ENCODE assay signal across 1 cellular context in the genomic region with DNA sequence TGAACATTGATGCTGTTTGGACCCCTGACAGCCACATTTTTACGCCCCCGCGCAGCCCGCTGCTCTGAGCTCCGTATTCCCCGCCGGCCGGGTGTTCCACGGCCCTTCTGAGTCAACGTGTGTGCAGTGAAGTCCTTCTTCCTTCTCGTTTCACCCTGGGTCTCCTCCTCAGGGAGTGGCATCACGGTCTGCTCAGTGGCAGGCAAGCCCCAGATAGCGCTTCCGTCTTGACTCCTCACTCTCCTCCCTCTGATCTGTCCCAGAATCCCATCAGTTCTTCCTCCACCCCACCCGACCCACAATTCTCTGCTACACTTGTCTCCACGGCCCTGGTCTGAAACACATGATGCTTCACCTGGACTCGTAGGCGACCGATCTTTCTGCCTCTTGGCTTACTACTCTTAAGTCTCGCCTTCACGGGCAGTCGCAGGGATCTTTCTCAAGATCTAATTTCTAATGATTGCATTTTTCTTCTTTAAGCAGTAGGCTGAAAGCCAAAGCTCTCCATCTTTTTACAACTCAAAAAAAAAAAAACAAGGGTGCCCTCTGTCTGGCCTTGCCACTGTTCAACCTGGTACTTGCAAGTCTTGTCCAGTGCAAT.
TF ChIP-seq lines count a peak whose summit lies in the region.

No MANE protein-coding gene starts in this region.

TF ChIP-seq in K562, 482 proteins besides CTCF, POLR2A, EP300 and RAD21 (continued from another document):
- TF ChIP-seq, protein P1, sequence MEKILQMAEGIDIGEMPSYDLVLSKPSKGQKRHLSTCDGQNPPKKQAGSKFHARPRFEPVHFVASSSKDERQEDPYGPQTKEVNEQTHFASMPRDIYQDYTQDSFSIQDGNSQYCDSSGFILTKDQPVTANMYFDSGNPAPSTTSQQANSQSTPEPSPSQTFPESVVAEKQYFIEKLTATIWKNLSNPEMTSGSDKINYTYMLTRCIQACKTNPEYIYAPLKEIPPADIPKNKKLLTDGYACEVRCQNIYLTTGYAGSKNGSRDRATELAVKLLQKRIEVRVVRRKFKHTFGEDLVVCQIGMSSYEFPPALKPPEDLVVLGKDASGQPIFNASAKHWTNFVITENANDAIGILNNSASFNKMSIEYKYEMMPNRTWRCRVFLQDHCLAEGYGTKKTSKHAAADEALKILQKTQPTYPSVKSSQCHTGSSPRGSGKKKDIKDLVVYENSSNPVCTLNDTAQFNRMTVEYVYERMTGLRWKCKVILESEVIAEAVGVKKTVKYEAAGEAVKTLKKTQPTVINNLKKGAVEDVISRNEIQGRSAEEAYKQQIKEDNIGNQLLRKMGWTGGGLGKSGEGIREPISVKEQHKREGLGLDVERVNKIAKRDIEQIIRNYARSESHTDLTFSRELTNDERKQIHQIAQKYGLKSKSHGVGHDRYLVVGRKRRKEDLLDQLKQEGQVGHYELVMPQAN (IDR thresholded peaks at IDR 0.05; ENCODE audit: borderline replicate concordance): 0 out of 2 replicates have a peak, but pooled peaks have one; percentile 16
- TF ChIP-seq EGR1 (conservative IDR thresholded peaks at IDR 0.05) (peak; percentile 75), FOXP1 (CRISPR knock-in tag; IDR thresholded peaks at IDR 0.05) (0 out of 2 replicates have a peak, but pooled peaks have one; percentile 24), SAP30 (IDR thresholded peaks at IDR 0.05; ENCODE audit: borderline replicate concordance, insufficient read depth, low read depth, low read length, poor library complexity, severe bottlenecking) (peak; percentile 32), SMAD4 (CRISPR knock-in tag; conservative IDR thresholded peaks at IDR 0.05) (0 out of 2 replicates have a peak, but pooled peaks have one; percentile 47), L3MBTL2 (IDR thresholded peaks at IDR 0.05) (peak; percentile 34; the same call in 1 of the 2 replicates), FOXA1 (IDR thresholded peaks at IDR 0.05; ENCODE audit: borderline replicate concordance) (no peak), ZNF24 (IDR thresholded peaks at IDR 0.05) (peak; percentile 29; the same call in 1 of the 2 replicates), STAT5A (IDR thresholded peaks at IDR 0.05; ENCODE audit: borderline replicate concordance, low read length) (no peak), PHF8 (IDR thresholded peaks at IDR 0.05; ENCODE audit: borderline replicate concordance, low read length) (peak; percentile 27; the same call in 1 of the 2 replicates)
- TF ChIP-seq, protein P2, sequence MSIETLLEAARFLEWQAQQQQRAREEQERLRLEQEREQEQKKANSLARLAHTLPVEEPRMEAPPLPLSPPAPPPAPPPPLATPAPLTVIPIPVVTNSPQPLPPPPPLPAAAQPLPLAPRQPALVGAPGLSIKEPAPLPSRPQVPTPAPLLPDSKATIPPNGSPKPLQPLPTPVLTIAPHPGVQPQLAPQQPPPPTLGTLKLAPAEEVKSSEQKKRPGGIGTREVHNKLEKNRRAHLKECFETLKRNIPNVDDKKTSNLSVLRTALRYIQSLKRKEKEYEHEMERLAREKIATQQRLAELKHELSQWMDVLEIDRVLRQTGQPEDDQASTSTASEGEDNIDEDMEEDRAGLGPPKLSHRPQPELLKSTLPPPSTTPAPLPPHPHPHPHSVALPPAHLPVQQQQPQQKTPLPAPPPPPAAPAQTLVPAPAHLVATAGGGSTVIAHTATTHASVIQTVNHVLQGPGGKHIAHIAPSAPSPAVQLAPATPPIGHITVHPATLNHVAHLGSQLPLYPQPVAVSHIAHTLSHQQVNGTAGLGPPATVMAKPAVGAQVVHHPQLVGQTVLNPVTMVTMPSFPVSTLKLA (conservative IDR thresholded peaks at IDR 0.05): peak in 1 of 2 experiments; percentile 19; a peak in 2 of 4 replicates
- TF ChIP-seq, protein P3, sequence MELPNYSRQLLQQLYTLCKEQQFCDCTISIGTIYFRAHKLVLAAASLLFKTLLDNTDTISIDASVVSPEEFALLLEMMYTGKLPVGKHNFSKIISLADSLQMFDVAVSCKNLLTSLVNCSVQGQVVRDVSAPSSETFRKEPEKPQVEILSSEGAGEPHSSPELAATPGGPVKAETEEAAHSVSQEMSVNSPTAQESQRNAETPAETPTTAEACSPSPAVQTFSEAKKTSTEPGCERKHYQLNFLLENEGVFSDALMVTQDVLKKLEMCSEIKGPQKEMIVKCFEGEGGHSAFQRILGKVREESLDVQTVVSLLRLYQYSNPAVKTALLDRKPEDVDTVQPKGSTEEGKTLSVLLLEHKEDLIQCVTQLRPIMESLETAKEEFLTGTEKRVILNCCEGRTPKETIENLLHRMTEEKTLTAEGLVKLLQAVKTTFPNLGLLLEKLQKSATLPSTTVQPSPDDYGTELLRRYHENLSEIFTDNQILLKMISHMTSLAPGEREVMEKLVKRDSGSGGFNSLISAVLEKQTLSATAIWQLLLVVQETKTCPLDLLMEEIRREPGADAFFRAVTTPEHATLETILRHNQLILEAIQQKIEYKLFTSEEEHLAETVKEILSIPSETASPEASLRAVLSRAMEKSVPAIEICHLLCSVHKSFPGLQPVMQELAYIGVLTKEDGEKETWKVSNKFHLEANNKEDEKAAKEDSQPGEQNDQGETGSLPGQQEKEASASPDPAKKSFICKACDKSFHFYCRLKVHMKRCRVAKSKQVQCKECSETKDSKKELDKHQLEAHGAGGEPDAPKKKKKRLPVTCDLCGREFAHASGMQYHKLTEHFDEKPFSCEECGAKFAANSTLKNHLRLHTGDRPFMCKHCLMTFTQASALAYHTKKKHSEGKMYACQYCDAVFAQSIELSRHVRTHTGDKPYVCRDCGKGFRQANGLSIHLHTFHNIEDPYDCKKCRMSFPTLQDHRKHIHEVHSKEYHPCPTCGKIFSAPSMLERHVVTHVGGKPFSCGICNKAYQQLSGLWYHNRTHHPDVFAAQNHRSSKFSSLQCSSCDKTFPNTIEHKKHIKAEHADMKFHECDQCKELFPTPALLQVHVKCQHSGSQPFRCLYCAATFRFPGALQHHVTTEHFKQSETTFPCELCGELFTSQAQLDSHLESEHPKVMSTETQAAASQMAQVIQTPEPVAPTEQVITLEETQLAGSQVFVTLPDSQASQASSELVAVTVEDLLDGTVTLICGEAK (IDR thresholded peaks at IDR 0.05): 0 out of 2 replicates have a peak, but pooled peaks have one; percentile 20
- TF ChIP-seq, protein P3 (CRISPR knock-in tag; IDR thresholded peaks at IDR 0.05): no peak
- TF ChIP-seq, protein P4, sequence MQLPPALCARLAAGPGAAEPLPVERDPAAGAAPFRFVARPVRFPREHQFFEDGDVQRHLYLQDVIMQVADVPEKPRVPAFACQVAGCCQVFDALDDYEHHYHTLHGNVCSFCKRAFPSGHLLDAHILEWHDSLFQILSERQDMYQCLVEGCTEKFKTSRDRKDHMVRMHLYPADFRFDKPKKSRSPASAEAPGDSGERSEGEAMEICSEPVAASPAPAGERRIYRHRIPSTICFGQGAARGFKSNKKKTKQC (CRISPR knock-in tag; IDR thresholded peaks at IDR 0.05): 0 out of 2 replicates have a peak, but pooled peaks have one; percentile 53
- TF ChIP-seq, protein P5, sequence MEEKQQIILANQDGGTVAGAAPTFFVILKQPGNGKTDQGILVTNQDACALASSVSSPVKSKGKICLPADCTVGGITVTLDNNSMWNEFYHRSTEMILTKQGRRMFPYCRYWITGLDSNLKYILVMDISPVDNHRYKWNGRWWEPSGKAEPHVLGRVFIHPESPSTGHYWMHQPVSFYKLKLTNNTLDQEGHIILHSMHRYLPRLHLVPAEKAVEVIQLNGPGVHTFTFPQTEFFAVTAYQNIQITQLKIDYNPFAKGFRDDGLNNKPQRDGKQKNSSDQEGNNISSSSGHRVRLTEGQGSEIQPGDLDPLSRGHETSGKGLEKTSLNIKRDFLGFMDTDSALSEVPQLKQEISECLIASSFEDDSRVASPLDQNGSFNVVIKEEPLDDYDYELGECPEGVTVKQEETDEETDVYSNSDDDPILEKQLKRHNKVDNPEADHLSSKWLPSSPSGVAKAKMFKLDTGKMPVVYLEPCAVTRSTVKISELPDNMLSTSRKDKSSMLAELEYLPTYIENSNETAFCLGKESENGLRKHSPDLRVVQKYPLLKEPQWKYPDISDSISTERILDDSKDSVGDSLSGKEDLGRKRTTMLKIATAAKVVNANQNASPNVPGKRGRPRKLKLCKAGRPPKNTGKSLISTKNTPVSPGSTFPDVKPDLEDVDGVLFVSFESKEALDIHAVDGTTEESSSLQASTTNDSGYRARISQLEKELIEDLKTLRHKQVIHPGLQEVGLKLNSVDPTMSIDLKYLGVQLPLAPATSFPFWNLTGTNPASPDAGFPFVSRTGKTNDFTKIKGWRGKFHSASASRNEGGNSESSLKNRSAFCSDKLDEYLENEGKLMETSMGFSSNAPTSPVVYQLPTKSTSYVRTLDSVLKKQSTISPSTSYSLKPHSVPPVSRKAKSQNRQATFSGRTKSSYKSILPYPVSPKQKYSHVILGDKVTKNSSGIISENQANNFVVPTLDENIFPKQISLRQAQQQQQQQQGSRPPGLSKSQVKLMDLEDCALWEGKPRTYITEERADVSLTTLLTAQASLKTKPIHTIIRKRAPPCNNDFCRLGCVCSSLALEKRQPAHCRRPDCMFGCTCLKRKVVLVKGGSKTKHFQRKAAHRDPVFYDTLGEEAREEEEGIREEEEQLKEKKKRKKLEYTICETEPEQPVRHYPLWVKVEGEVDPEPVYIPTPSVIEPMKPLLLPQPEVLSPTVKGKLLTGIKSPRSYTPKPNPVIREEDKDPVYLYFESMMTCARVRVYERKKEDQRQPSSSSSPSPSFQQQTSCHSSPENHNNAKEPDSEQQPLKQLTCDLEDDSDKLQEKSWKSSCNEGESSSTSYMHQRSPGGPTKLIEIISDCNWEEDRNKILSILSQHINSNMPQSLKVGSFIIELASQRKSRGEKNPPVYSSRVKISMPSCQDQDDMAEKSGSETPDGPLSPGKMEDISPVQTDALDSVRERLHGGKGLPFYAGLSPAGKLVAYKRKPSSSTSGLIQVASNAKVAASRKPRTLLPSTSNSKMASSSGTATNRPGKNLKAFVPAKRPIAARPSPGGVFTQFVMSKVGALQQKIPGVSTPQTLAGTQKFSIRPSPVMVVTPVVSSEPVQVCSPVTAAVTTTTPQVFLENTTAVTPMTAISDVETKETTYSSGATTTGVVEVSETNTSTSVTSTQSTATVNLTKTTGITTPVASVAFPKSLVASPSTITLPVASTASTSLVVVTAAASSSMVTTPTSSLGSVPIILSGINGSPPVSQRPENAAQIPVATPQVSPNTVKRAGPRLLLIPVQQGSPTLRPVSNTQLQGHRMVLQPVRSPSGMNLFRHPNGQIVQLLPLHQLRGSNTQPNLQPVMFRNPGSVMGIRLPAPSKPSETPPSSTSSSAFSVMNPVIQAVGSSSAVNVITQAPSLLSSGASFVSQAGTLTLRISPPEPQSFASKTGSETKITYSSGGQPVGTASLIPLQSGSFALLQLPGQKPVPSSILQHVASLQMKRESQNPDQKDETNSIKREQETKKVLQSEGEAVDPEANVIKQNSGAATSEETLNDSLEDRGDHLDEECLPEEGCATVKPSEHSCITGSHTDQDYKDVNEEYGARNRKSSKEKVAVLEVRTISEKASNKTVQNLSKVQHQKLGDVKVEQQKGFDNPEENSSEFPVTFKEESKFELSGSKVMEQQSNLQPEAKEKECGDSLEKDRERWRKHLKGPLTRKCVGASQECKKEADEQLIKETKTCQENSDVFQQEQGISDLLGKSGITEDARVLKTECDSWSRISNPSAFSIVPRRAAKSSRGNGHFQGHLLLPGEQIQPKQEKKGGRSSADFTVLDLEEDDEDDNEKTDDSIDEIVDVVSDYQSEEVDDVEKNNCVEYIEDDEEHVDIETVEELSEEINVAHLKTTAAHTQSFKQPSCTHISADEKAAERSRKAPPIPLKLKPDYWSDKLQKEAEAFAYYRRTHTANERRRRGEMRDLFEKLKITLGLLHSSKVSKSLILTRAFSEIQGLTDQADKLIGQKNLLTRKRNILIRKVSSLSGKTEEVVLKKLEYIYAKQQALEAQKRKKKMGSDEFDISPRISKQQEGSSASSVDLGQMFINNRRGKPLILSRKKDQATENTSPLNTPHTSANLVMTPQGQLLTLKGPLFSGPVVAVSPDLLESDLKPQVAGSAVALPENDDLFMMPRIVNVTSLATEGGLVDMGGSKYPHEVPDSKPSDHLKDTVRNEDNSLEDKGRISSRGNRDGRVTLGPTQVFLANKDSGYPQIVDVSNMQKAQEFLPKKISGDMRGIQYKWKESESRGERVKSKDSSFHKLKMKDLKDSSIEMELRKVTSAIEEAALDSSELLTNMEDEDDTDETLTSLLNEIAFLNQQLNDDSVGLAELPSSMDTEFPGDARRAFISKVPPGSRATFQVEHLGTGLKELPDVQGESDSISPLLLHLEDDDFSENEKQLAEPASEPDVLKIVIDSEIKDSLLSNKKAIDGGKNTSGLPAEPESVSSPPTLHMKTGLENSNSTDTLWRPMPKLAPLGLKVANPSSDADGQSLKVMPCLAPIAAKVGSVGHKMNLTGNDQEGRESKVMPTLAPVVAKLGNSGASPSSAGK (IDR thresholded peaks at IDR 0.05): peak; percentile 73; the same call in 1 of the 2 replicates
